In the genomic region with DNA sequence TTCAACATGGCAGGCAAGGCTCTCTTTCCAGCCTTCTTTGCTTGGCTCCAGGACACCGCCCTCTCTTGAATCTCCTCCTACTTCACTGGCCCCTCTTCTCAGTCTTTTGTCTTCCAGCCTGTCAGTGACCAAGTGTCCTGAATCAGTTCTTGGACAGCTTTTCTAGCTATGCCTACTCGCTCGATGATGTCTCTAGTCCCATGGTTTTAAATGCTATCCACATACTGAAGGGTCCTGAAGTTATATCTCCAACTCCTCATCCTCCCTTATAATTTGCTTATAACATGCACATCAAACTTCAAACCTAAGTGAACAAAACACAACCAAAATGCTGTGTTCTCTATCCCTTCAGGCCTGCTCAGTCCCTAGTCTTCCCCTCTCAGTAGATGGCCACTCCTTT, we compare ENCODE assay signal across 24 cellular contexts. TPM values are rescaled to one million over a fixed set of nuclear protein-coding genes. Genes with fewer than 3 reads are reported as not detected.
DNase-seq lines count a peak whose midpoint lies in the region; ATAC-seq, FAIRE-seq and TF ChIP-seq lines count a peak whose summit lies in the region.
"Had no signal": no experiment of that assay in that cellular context is flagged by ENCODE, and none has a peak within 500 bp of the region (broad histone marks: within the 10 kb centered on the region; RNA-seq: fewer than 3 reads in every experiment).

No MANE protein-coding gene starts in this region.

- no peak for TF ChIP-seq CTCF in SK-N-SH (IDR thresholded peaks at IDR 0.05)
- no peak for TF ChIP-seq CTCF in H9 (conservative IDR thresholded peaks at IDR 0.05)
- TF ChIP-seq CTCF in K562 (IDR thresholded peaks at IDR 0.05 in 2 of 3, conservative IDR thresholded peaks at IDR 0.05 in 1 of 3; ENCODE audit: insufficient read depth in 2 of 3, low read depth in 1 of 3, low read length in 3 of 3): no peak

- H3K36me3 Mint-ChIP-seq in H9 (ENCODE audit: insufficient read depth in 1 of 3, low read depth in 3 of 3): peaks cover 0 to 5% (median 0%) of the 10 kb centered on the region in 3 experiments; a peak in 2 of 7 replicates

- peaks cover 39% of the 10 kb centered on the region for H3K27me3 Mint-ChIP-seq in H9 (ENCODE audit: low read depth)
- H3K27me3 Mint-ChIP-seq: CD4-positive, alpha-beta memory T cell had no signal

- H2BK120ac ChIP-seq in H9 (ENCODE audit: low read depth, low read length, poor library complexity, severe bottlenecking): no peak overlapping the region

- POLR2A ChIA-PET in SK-N-SH (lab: Yijun Ruan, JAX) (no interaction called here), K562 (lab: Yijun Ruan, JAX) (no interaction called here)

- DNase-seq in SK-N-SH (no peak), H9 (no peak), K562 (ENCODE audit: extremely low read depth in 1 of 4, low spot score in 3 of 4) (no peak), SW 1271 (lab: John Stamatoyannopoulos, UW) (no peak)
- DNase-seq: ACHN; AML-193; BE2C; Calu3; CD4-positive, alpha-beta memory T cell; COR-L47; DMS53; DMS79 treated with DMSO at 0.1 percent for 48 hours; GF-D8 had no signal

- no peak overlapping the region for H2BK15ac ChIP-seq in H9 (ENCODE audit: low read depth, low read length)

- H3K9ac ChIP-seq in SK-N-SH (no peak overlapping the region), H9 (ENCODE audit: extremely low read depth, insufficient read length, low read length) (no peak overlapping the region), K562 (ENCODE audit: insufficient read depth in 1 of 2, low read depth in 2 of 2, low read length in 2 of 2) (no peak overlapping the region)
- H3K9ac ChIP-seq: BLaER1 treated with 17β-estradiol and CSF1 and Interleukin-3, amounts not matched to agents 10 nM and 100 nM had no signal

- no peak overlapping the region for H3K27ac ChIP-seq in SK-N-SH (ENCODE audit: low read depth in 2 of 2, low read length in 1 of 2)
- no peak overlapping the region for H3K27ac ChIP-seq in H9 (ENCODE audit: insufficient read length, low read depth, low read length)
- H3K27ac ChIP-seq in K562 (ENCODE audit: extremely low read depth, low read depth, low read length): no peak overlapping the region
- H3K27ac ChIP-seq: 22Rv1; BLaER1 treated with 17β-estradiol and CSF1 and Interleukin-3, amounts not matched to agents 10 nM and 100 nM had no signal

- H4K5ac ChIP-seq in H9 (ENCODE audit: insufficient read length, low read depth, low read length): no peak overlapping the region

- no peak overlapping the region for H2BK12ac ChIP-seq in H9 (ENCODE audit: insufficient read length, low read depth, low read length)

- H3K4me1 ChIP-seq in SK-N-SH (ENCODE audit: control insufficient read depth in 1 of 2, insufficient read depth in 2 of 2, low read depth in 1 of 2, low read length in 1 of 2): peaks cover 8 to 10% of the 10 kb centered on the region in 2 experiments; a peak in 2 of 4 replicates
- H3K4me1 ChIP-seq in H9 (ENCODE audit: insufficient read depth, low read length): no peaks in the 10 kb centered on the region; the same call in 1 of the 2 replicates
- peaks cover 11 to 18% of the 10 kb centered on the region in 2 experiments for H3K4me1 ChIP-seq in K562 (replicated peaks in 1 of 2; ENCODE audit: control insufficient read depth in 2 of 2, insufficient read depth in 2 of 2, low read length in 2 of 2)
- H3K4me1 ChIP-seq: HAP-1 had no signal

- ATAC-seq in SK-N-SH treated with all-trans-retinoic acid at 6 μM for 48 hours (no peak), K562 (no peak), GM21447 (IDR thresholded peaks at IDR 0.05; ENCODE audit: unreplicated experiment) (no peak), GM19397 (IDR thresholded peaks at IDR 0.05; ENCODE audit: unreplicated experiment) (no peak)
- ATAC-seq: GM23338 had no signal

- H3K4me3 Mint-ChIP-seq in H9: no peak overlapping the region
- H3K4me3 Mint-ChIP-seq: CD4-positive, alpha-beta memory T cell; GM23338 had no signal

- H3K27ac Mint-ChIP-seq in H9: no peak overlapping the region
- H3K27ac Mint-ChIP-seq: GM23338 had no signal

- no peaks in the 10 kb centered on the region for H3K9me2 ChIP-seq in SK-N-SH

- intact Hi-C loops in K562 (cut with micrococcal nuclease): loop anchor here (5.0 kb wide), 1 partner anchor 52 kb away; no protein-coding TSS in a partner anchor

- H3K14ac ChIP-seq in H9 (ENCODE audit: insufficient read depth, low read length): no peak overlapping the region

- no peak overlapping the region for H4K91ac ChIP-seq in H9 (ENCODE audit: insufficient read length, low read depth, low read length)

- H2AK5ac ChIP-seq in H9 (ENCODE audit: insufficient read length, low read length): no peak overlapping the region

- H3K36me3 ChIP-seq in SK-N-SH (replicated peaks in 1 of 2; ENCODE audit: control insufficient read depth in 1 of 2, insufficient read depth in 2 of 2, low read length in 1 of 2) (no peaks in the 10 kb centered on the region), K562 (ENCODE audit: control insufficient read depth, insufficient read depth, low read length) (no peaks in the 10 kb centered on the region)
- H3K36me3 ChIP-seq: BE2C; BLaER1 treated with 17β-estradiol and CSF1 and Interleukin-3, amounts not matched to agents 10 nM and 100 nM; HAP-1 had no signal

- H2AFZ ChIP-seq in SK-N-SH (ENCODE audit: low read depth) (no peak overlapping the region), H9 (ENCODE audit: low read length) (no peak overlapping the region), K562 (ENCODE audit: low read depth, low read length) (no peak overlapping the region)
- H2AFZ ChIP-seq: GM23338 had no signal

- no peaks in the 10 kb centered on the region for H3K23me2 ChIP-seq in H9 (ENCODE audit: insufficient read length, low read depth, low read length, poor library complexity, severe bottlenecking)

- H4K8ac ChIP-seq in H9 (replicated peaks; ENCODE audit: insufficient read length, low read depth, low read length): no peak overlapping the region

- peaks cover 11% of the 10 kb centered on the region for H3F3A ChIP-seq in SK-N-SH (replicated peaks; ENCODE audit: insufficient read depth)

- H3K9me3 ChIP-seq in SK-N-SH (no peaks in the 10 kb centered on the region), H9 (ENCODE audit: control insufficient read depth, low read depth, low read length) (no peaks in the 10 kb centered on the region), K562 (replicated peaks; ENCODE audit: control insufficient read depth, insufficient read depth, low read depth, low read length) (no peaks in the 10 kb centered on the region)
- H3K9me3 ChIP-seq: BE2C, HAP-1 had no signal

- H3K27me3 ChIP-seq in SK-N-SH (ENCODE audit: insufficient read depth): peaks cover 12% of the 10 kb centered on the region
- H3K27me3 ChIP-seq in H9 (ENCODE audit: insufficient read depth, low read length): no peaks in the 10 kb centered on the region
- no peaks in the 10 kb centered on the region; a peak in 1 of 5 replicates for H3K27me3 ChIP-seq in K562 (ENCODE audit: control insufficient read depth in 2 of 2, insufficient read depth in 2 of 2, low read length in 2 of 2)

- H3K4ac ChIP-seq in H9 (ENCODE audit: low read depth, low read length): no peak overlapping the region

- no peak overlapping the region for H2BK20ac ChIP-seq in H9 (ENCODE audit: low read depth, low read length, poor library complexity, severe bottlenecking)

- no TSS peak for BruUV-seq in K562 (replicated peaks; lab: Mats Ljungman, UMichigan)

- in situ Hi-C loops in K562 (cut with MboI): no loop called here

- no peak for FAIRE-seq in K562 (lab: Jason Lieb, UNC)
- FAIRE-seq: A204.1, GM12891, GM18507 had no signal

- H3T11ph ChIP-seq in H9 (ENCODE audit: low read length): no peak overlapping the region

- no peaks in the 10 kb centered on the region for H3K79me2 ChIP-seq in SK-N-SH (ENCODE audit: insufficient read depth)
- no peaks in the 10 kb centered on the region for H3K79me2 ChIP-seq in H9 (ENCODE audit: insufficient read depth, low read length)
- no peaks in the 10 kb centered on the region for H3K79me2 ChIP-seq in K562 (ENCODE audit: control insufficient read depth, insufficient read depth, low read length)

- WGBS in SK-N-SH (ENCODE audit: low lambda C conversion rate): 92% methylated on average over 3 of the region's 3 CpGs
- WGBS in H9 (ENCODE audit: extremely low coverage, insufficient read length, low lambda C conversion rate): no CpG with 5 or more reads among the region's 3 CpGs
- WGBS in K562 (ENCODE audit: insufficient coverage, low coverage, missing lambda C conversion rate): 46% methylated on average over 3 of the region's 3 CpGs

- CTCF ChIA-PET in SK-N-SH (lab: Yijun Ruan, JAX): no interaction called here
- CTCF ChIA-PET in K562 (lab: Yijun Ruan, JAX; ENCODE audit: low intra/inter-chr PET ratio): no interaction called here

- H3K4me2 ChIP-seq in SK-N-SH (no peak overlapping the region), H9 (ENCODE audit: insufficient read depth, insufficient read length, low read length) (no peak overlapping the region), K562 (ENCODE audit: insufficient read depth, low read length) (no peak overlapping the region)
- H3K4me2 ChIP-seq: BLaER1 treated with 17β-estradiol and CSF1 and Interleukin-3, amounts not matched to agents 10 nM and 100 nM; GM23338 had no signal

- TF ChIP-seq RAD21 in SK-N-SH (IDR thresholded peaks at IDR 0.05; ENCODE audit: low read length) (no peak), K562 (CRISPR knock-in tag; conservative IDR thresholded peaks at IDR 0.05 in 1 of 2, IDR thresholded peaks at IDR 0.05 in 1 of 2) (no peak)

- peak overlapping the region; percentile 12 for H3K23ac ChIP-seq in H9 (ENCODE audit: insufficient read length, low read depth, low read length)

- no peak overlapping the region for H2BK5ac ChIP-seq in H9 (ENCODE audit: insufficient read length, low read length)

- H4K20me1 ChIP-seq in SK-N-SH (ENCODE audit: insufficient read depth) (no peaks in the 10 kb centered on the region), H9 (ENCODE audit: control insufficient read depth, insufficient read depth, insufficient read length) (no peaks in the 10 kb centered on the region), K562 (replicated peaks; ENCODE audit: control insufficient read depth, insufficient read depth, low read length) (no peaks in the 10 kb centered on the region)

- H3K79me1 ChIP-seq in H9 (ENCODE audit: insufficient read depth, low read depth, low read length, poor library complexity, severe bottlenecking): no peaks in the 10 kb centered on the region

- peaks cover 4 to 5% of the 10 kb centered on the region in 2 experiments for H3K4me1 Mint-ChIP-seq in H9
- H3K4me1 Mint-ChIP-seq: GM23338 had no signal

- H3K18ac ChIP-seq in H9 (ENCODE audit: insufficient read length, low read depth, low read length): no peak overlapping the region

- peaks cover 3 to 5% of the 10 kb centered on the region in 2 experiments; a peak in 3 of 5 replicates for H3K9me3 Mint-ChIP-seq in H9
- H3K9me3 Mint-ChIP-seq: CD4-positive, alpha-beta memory T cell had no signal

- H3K9me1 ChIP-seq in K562 (ENCODE audit: control insufficient read depth, insufficient read depth, low read length): no peaks in the 10 kb centered on the region

- no peak for TF ChIP-seq POLR2A in K562 (conservative IDR thresholded peaks at IDR 0.05)

- no peak overlapping the region for H3K4me3 ChIP-seq in SK-N-SH (ENCODE audit: low read depth in 2 of 2, low read length in 1 of 2)
- no peak overlapping the region for H3K4me3 ChIP-seq in K562
- H3K4me3 ChIP-seq: BLaER1 treated with 17β-estradiol and CSF1 and Interleukin-3, amounts not matched to agents 10 nM and 100 nM; GM23338; HAP-1 had no signal

- no peak for TF ChIP-seq EP300 in SK-N-SH (IDR thresholded peaks at IDR 0.05; ENCODE audit: borderline replicate concordance in 1 of 2, low read depth in 1 of 2, low read length in 1 of 2)
- no peak for TF ChIP-seq EP300 in K562 (IDR thresholded peaks at IDR 0.05; ENCODE audit: low read length)

- no peak overlapping the region for H3K56ac ChIP-seq in H9 (ENCODE audit: insufficient read length, low read depth, low read length)

RNA-seq across cellular contexts. Expression of a gene that starts 5.0 kb away (rescaled TPM):
- polyA plus RNA-seq in SK-N-SH (2012; rRNA removed): 0.03 and 0.13 TPM in 2 replicates
- polyA plus RNA-seq in SK-N-SH (2012; cell fraction: cytosol; rRNA removed): 0.08 and 0.22 TPM in 2 replicates
- polyA plus RNA-seq in SK-N-SH (2012; cell fraction: nucleus; rRNA removed): 0.18 and 0.31 TPM in 2 replicates
- total RNA-seq in H9 (2021): 0.02 and 0.04 TPM in 2 replicates
- total RNA-seq in K562 (2011; cell fraction: chromatin; rRNA removed; ENCODE audit: low replicate concordance): 0.07 and 0.25 TPM in 2 replicates
- total RNA-seq in K562 (2011; cell fraction: nucleolus; rRNA removed): under 0.01 TPM in 1 of 2 replicates, not detected in the other
- total RNA-seq in K562 (2011; cell fraction: nucleoplasm; rRNA removed): 0.07 TPM in 1 of 2 replicates, not detected in the other
- total RNA-seq in K562 (2014; rRNA removed): 0.04 TPM in 1 of 2 replicates, not detected in the other
- total RNA-seq in K562 (2014; rRNA removed; fragmentation: Illumina TruSeq; extraction: Trizol): 0.04 and 0.06 TPM in 2 replicates
- 0.04 TPM in 1 of 2 replicates, not detected in the other for total RNA-seq in K562 (2015; rRNA removed; fragmentation: Illumina TruSeq; extraction: Trizol)
- total RNA-seq in K562 (2021): 0.07 and 0.11 TPM in 2 replicates
- polyA plus RNA-seq in K562 (2011; rRNA removed): 0.01 and 0.04 TPM in 2 replicates
- 0.01 and 0.04 TPM in 2 replicates for polyA plus RNA-seq in K562 (2011; cell fraction: cytosol; rRNA removed)
- polyA plus RNA-seq in K562 (2011; cell fraction: nucleus; rRNA removed): 0.06 TPM in 2 replicates
- 0.07 and 0.12 TPM in 2 replicates for polyA plus RNA-seq in K562 (2012)
- 0.03 and 0.06 TPM in 2 replicates for polyA plus RNA-seq in K562 (2014; fragmentation: Illumina TruSeq; extraction: Trizol)
- not detected for polyA plus RNA-seq in K562 (2014; fragmentation: Nextera tagmentation; extraction: Ambion mirVana)
- 0.01 and 0.03 TPM in 2 replicates for polyA plus RNA-seq in K562 (2014; rRNA removed)
- polyA minus RNA-seq in K562 (2011; rRNA and poly(A)+ RNA removed): 0.18 and 0.21 TPM in 2 replicates
- polyA minus RNA-seq in K562 (2011; cell fraction: cytosol; rRNA and poly(A)+ RNA removed): not detected in 2 replicates
- under 0.01 TPM in 1 of 2 replicates, not detected in the other for polyA minus RNA-seq in K562 (2011; cell fraction: nucleus; rRNA and poly(A)+ RNA removed)
- total RNA-seq: G401 had no signal
